ENCODE assay signal across 20 cellular contexts in the genomic region with DNA sequence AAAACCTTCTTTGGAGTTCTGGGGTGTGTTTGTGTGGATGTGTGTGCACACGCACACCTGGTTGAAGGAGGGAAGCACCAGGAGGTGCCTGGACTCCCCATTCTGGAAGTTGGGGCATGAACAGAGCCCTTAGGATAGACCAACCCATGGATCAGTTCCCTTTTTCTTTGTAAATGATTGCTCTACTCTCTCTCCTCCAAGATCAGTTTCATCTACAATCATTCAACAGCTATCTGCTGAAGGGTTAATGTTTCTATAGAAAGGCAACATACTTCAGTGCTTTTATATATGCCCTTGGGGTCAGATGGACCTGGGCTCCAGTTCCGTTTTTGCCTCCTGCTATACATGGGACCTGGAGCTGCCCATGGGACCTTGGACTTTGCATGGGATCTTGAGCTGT.
"Had no signal": no experiment of that assay in that cellular context is flagged by ENCODE, and none has a peak within 500 bp of the region (broad histone marks: within the 10 kb centered on the region; RNA-seq: fewer than 3 reads in every experiment).

No MANE protein-coding gene starts in this region.

- H3K36me3 ChIP-seq: pancreas, sigmoid colon, WERI-Rb-1 had no signal

- H3K4me3 ChIP-seq: lung, pancreas, sigmoid colon, testis had no signal

- H3K4me3 Mint-ChIP-seq: activated naive CD8-positive, alpha-beta T cell treated with anti-CD3 and anti-CD28 coated beads for 36 hours; activated T-helper 17 cell treated with anti-CD3 and anti-CD28 coated beads, Interleukin-2, amount 50 U/mL, for 72 hours; natural killer cell; stimulated activated memory B cell treated with anti-CD40 and anti-IgM and Interleukin-4, amounts not matched to agents 10 μg/mL and 1 μg/mL and 100 μg/mL, for 72 hours; type B pancreatic cell had no signal

- H3K27me3 ChIP-seq: pancreas, sigmoid colon, testis had no signal

- H3K27ac Mint-ChIP-seq: activated naive CD8-positive, alpha-beta T cell treated with anti-CD3 and anti-CD28 coated beads for 36 hours; activated T-helper 17 cell treated with anti-CD3 and anti-CD28 coated beads, Interleukin-2, amount 50 U/mL, for 72 hours; natural killer cell; stimulated activated memory B cell treated with anti-CD40 and anti-IgM and Interleukin-4, amounts not matched to agents 10 μg/mL and 1 μg/mL and 100 μg/mL, for 72 hours; type B pancreatic cell had no signal

- ATAC-seq: activated T-helper 17 cell treated with anti-CD3 and anti-CD28 coated beads, Interleukin-2, amount 50 U/mL, for 72 hours; natural killer cell; pancreas; stimulated activated memory B cell treated with anti-CD40 and anti-IgM and Interleukin-4, amounts not matched to agents 10 μg/mL and 1 μg/mL and 100 μg/mL, for 72 hours had no signal

- FAIRE-seq: frontal cortex, pancreas had no signal

- H3K4me1 ChIP-seq: pancreas, sigmoid colon, testis had no signal

- H3K27ac ChIP-seq: pancreas, sigmoid colon, testis, WERI-Rb-1 had no signal

- H3K36me3 Mint-ChIP-seq: natural killer cell; stimulated activated memory B cell treated with anti-CD40 and anti-IgM and Interleukin-4, amounts not matched to agents 10 μg/mL and 1 μg/mL and 100 μg/mL, for 72 hours; type B pancreatic cell had no signal

- H3K27me3 Mint-ChIP-seq: activated naive CD8-positive, alpha-beta T cell treated with anti-CD3 and anti-CD28 coated beads for 36 hours; activated T-helper 17 cell treated with anti-CD3 and anti-CD28 coated beads, Interleukin-2, amount 50 U/mL, for 72 hours; stimulated activated memory B cell treated with anti-CD40 and anti-IgM and Interleukin-4, amounts not matched to agents 10 μg/mL and 1 μg/mL and 100 μg/mL, for 72 hours had no signal

- H3K9me3 ChIP-seq: pancreas, sigmoid colon, testis had no signal

- H3K9me3 Mint-ChIP-seq: activated T-helper 17 cell treated with anti-CD3 and anti-CD28 coated beads, Interleukin-2, amount 50 U/mL, for 72 hours; natural killer cell; stimulated activated memory B cell treated with anti-CD40 and anti-IgM and Interleukin-4, amounts not matched to agents 10 μg/mL and 1 μg/mL and 100 μg/mL, for 72 hours; type B pancreatic cell had no signal

- DNase-seq: activated CD4-positive, alpha-beta T cell treated with anti-CD3 and anti-CD28 coated beads for 1 hour; activated CD4-positive, alpha-beta T cell treated with anti-CD3 and anti-CD28 coated beads, Interleukin-2, amount 50 U/mL, for 48 hours; activated naive CD4-positive, alpha-beta T cell; activated naive CD8-positive, alpha-beta T cell treated with anti-CD3 and anti-CD28 coated beads for 36 hours; activated T-cell treated with anti-CD3 and anti-CD28 coated beads, Interleukin-2, amount 50 U/mL, for 1 hour; amniotic stem cell; effector CD4-positive, alpha-beta T cell; hypothalamus; islet precursor cell; natural killer cell; pancreas; sigmoid colon; stimulated activated CD4-positive, alpha-beta T cell treated with anti-CD3 and anti-CD28 coated beads, Interleukin-4, amount 100 ng/mL, for 24 hours; testis; WERI-Rb-1 had no signal
